Comparison of ENCODE assay signal across 1 cellular context in the genomic region with DNA sequence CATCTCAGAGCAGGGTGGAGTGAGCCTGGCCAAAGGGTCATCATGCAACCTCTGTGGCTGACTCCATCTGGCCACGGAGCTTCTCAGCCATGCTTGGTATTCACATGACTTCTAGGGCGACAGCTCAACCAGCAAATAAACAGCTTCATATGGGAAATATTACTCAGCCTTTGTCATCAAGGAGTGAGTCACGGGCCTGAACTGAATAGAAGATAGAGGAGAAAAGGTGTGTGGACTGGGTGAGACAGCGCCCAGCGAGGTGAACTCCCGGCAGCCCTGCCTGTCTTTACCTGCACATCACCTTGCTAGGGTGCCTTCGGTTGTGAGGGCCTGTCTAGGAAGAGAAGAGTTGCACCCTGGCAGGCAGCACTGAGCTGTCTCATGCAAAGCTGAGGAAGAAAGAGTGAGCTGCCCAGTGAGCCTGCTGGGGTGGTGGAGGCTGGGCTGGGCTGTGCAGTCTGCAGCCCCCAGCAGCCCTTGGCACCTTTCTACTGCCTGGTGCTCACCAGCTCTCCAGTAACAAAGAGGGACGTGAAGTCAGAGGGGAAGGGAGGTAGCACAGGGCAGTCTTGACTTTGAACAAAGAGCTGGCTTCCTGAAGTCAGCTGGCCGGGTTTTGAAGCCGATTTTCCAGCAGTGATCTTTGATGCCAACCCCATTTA.
A peak's percentile ranks its signal among the peaks of the same experiment; 100 is the strongest.
TF ChIP-seq lines count a peak whose summit lies in the region.

No MANE protein-coding gene starts in this region.

TF ChIP-seq in K562, 482 proteins besides CTCF, POLR2A, EP300 and RAD21 (continued from another document):
- peak; percentile 66; the same call in 1 of the 2 replicates for TF ChIP-seq JUND (IDR thresholded peaks at IDR 0.05; ENCODE audit: borderline replicate concordance, low read depth, low read length)
- TF ChIP-seq JUND (tag; IDR thresholded peaks at IDR 0.05; ENCODE audit: borderline replicate concordance, low read depth, low read length) = peak; percentile 30; the same call in 2 of the 3 replicates
- TF ChIP-seq ARID1B (IDR thresholded peaks at IDR 0.05) = peak; percentile 33
- TF ChIP-seq FOSL1 (tag; conservative IDR thresholded peaks at IDR 0.05) = peak; percentile 97
- TF ChIP-seq HEY1 (CRISPR knock-in tag; IDR thresholded peaks at IDR 0.05; ENCODE audit: borderline replicate concordance) = no peak
- TF ChIP-seq, protein P1, sequence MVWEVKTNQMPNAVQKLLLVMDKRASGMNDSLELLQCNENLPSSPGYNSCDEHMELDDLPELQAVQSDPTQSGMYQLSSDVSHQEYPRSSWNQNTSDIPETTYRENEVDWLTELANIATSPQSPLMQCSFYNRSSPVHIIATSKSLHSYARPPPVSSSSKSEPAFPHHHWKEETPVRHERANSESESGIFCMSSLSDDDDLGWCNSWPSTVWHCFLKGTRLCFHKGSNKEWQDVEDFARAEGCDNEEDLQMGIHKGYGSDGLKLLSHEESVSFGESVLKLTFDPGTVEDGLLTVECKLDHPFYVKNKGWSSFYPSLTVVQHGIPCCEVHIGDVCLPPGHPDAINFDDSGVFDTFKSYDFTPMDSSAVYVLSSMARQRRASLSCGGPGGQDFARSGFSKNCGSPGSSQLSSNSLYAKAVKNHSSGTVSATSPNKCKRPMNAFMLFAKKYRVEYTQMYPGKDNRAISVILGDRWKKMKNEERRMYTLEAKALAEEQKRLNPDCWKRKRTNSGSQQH (CRISPR knock-in tag; IDR thresholded peaks at IDR 0.05) = no peak
- peak; percentile 6; the same call in 1 of the 2 replicates for TF ChIP-seq CBFA2T3 (IDR thresholded peaks at IDR 0.05)
- peak; percentile 32; the same call in 1 of the 2 replicates for TF ChIP-seq BHLHE40 (IDR thresholded peaks at IDR 0.05; ENCODE audit: low read length)
- TF ChIP-seq ZBTB1 (CRISPR knock-in tag; IDR thresholded peaks at IDR 0.05; ENCODE audit: borderline replicate concordance, low read depth) = no peak
- no peak for TF ChIP-seq KHSRP (IDR thresholded peaks at IDR 0.05)
- TF ChIP-seq ZNF717 (CRISPR knock-in tag; IDR thresholded peaks at IDR 0.05) = no peak
- TF ChIP-seq ESRRB (CRISPR knock-in tag; IDR thresholded peaks at IDR 0.05; ENCODE audit: borderline replicate concordance) = no peak
